Comparison of ENCODE assay signal across 8 cellular contexts in genomic region chr6:44002591-44003344, GRCh38.
DNase-seq lines count a peak whose midpoint lies in the region; ATAC-seq and TF ChIP-seq lines count a peak whose summit lies in the region.

No MANE protein-coding gene starts in this region.

- H3K27ac ChIP-seq in AG04450 (ENCODE audit: low read depth, low read length) = no peak overlapping the region
- H3K27ac ChIP-seq in GM23248 = no peak overlapping the region
- no peak overlapping the region for H3K27ac ChIP-seq in OCI-LY1 (ENCODE audit: low read depth, low read length, poor library complexity, severe bottlenecking)
- peak overlapping the region in 10 of 12 donors; percentile 47 to 97 (median 86) for H3K27ac ChIP-seq in heart left ventricle
- no peak overlapping the region for H3K27ac ChIP-seq in vagina

- no peaks in the 10 kb centered on the region for H3K27me3 ChIP-seq in AG04450 (ENCODE audit: control insufficient read depth, insufficient read depth, low read length)
- H3K27me3 ChIP-seq in GM23248 (replicated peaks; ENCODE audit: insufficient read depth) = no peaks in the 10 kb centered on the region
- H3K27me3 ChIP-seq in OCI-LY1 (ENCODE audit: insufficient read depth, low read length) = peaks cover 4% of the 10 kb centered on the region; the same call in 1 of the 2 replicates
- H3K27me3 ChIP-seq in heart left ventricle = peaks cover 0 to 37% (median 17%) of the 10 kb centered on the region in 9 donors
- H3K27me3 ChIP-seq in vagina = no peaks in the 10 kb centered on the region

- H3K9me2 ChIP-seq in GM23248 (ENCODE audit: insufficient read depth) (no peaks in the 10 kb centered on the region), OCI-LY1 (ENCODE audit: low read depth, low read length) (no peaks in the 10 kb centered on the region)

- TF ChIP-seq POLR2A in heart left ventricle (IDR thresholded peaks at IDR 0.05) (no peak), vagina (IDR thresholded peaks at IDR 0.05) (no peak)

- H3K9ac ChIP-seq in GM23248 (peak overlapping the region; percentile 67), OCI-LY1 (ENCODE audit: low read length) (no peak overlapping the region)

- POLR2A ChIA-PET in AG04450 (lab: Yijun Ruan, JAX) = interaction anchor here (0.8 to 1.7 kb wide), 3 partner anchors 8 to 233 kb away, joined by 3 to 6 read pairs (median 4); partner anchors contain the start of gene VEGFA

- H4K20me1 ChIP-seq in GM23248 (ENCODE audit: insufficient read depth) (no peaks in the 10 kb centered on the region), OCI-LY1 (ENCODE audit: insufficient read depth, low read length) (no peaks in the 10 kb centered on the region)

- H3K36me3 ChIP-seq in GM23248 (ENCODE audit: low read depth) (no peaks in the 10 kb centered on the region), OCI-LY1 (ENCODE audit: insufficient read depth, low read length) (no peaks in the 10 kb centered on the region), heart left ventricle (no peaks in the 10 kb centered on the region), vagina (no peaks in the 10 kb centered on the region)

- DNase-seq in AG04450 (ENCODE audit: low read depth, low spot score) (no peak), GM23248 (peak; percentile 77), heart left ventricle (peak; percentile 46 to 76 (median 59)), renal cortical epithelial cell (ENCODE audit: low read depth) (peak; percentile 66), vagina (ENCODE audit: extremely low spot score in 2 of 2) (no peak), 8988T (no peak)
- peak in 3 of 4 experiments; percentile 21 to 40 (median 21) for DNase-seq in activated naive CD4-positive, alpha-beta T cell (lab: John Stamatoyannopoulos, UW)

- peak; percentile 34 for TF ChIP-seq CTCF in AG04450 (IDR thresholded peaks at IDR 0.05; ENCODE audit: low read depth, low read length)
- no peak for TF ChIP-seq CTCF in OCI-LY1 (IDR thresholded peaks at IDR 0.05; ENCODE audit: low read length)
- TF ChIP-seq CTCF in heart left ventricle (IDR thresholded peaks at IDR 0.05) = peak in 1 of 12 donors; percentile 31
- no peak for TF ChIP-seq CTCF in vagina (IDR thresholded peaks at IDR 0.05)

- H3K4me3 ChIP-seq in AG04450 (ENCODE audit: low read depth, low read length) (peak overlapping the region; percentile 49), GM23248 (peak overlapping the region; percentile 69), OCI-LY1 (ENCODE audit: low read depth, low read length, poor library complexity, severe bottlenecking) (peak overlapping the region; percentile 40), heart left ventricle (peak overlapping the region; percentile 3 to 49 (median 38)), vagina (peak overlapping the region; percentile 35 to 38)

- H3K4me1 ChIP-seq in GM23248 (ENCODE audit: insufficient read depth) = peaks cover 12% of the 10 kb centered on the region; the same call in 1 of the 2 replicates
- H3K4me1 ChIP-seq in OCI-LY1 (ENCODE audit: insufficient read depth, low read length, severe bottlenecking) = peaks cover 36% of the 10 kb centered on the region
- peaks cover 0 to 51% (median 17%) of the 10 kb centered on the region in 12 donors for H3K4me1 ChIP-seq in heart left ventricle
- H3K4me1 ChIP-seq in vagina = peaks cover 14% of the 10 kb centered on the region

- H3K79me2 ChIP-seq in GM23248 (ENCODE audit: insufficient read depth) (no peaks in the 10 kb centered on the region), OCI-LY1 (ENCODE audit: insufficient read depth, low read length) (no peaks in the 10 kb centered on the region)

- H2AFZ ChIP-seq in GM23248 = peak overlapping the region; percentile 81
- no peak overlapping the region for H2AFZ ChIP-seq in OCI-LY1 (ENCODE audit: low read length)

- in situ Hi-C loops in GM23248 (cut with MboI) = no loop called here

- H3K4me2 ChIP-seq in GM23248 (ENCODE audit: unreplicated experiment) (peak overlapping the region; percentile 75), OCI-LY1 (ENCODE audit: low read length) (peak overlapping the region; percentile 45)

- intact Hi-C loops in heart left ventricle (cut with DNase I) (loop anchor here in 7 of 10 donors (2.0 to 5.0 kb wide), 5 partner anchors 48 to 230 kb away; partner anchors contain the start of gene VEGFA (in 3 of the 7)), vagina (cut with DNase I) (no loop called here)

- H3F3A ChIP-seq in GM23248 (ENCODE audit: insufficient read depth) (no peaks in the 10 kb centered on the region), OCI-LY1 (ENCODE audit: insufficient read depth, low read length) (no peaks in the 10 kb centered on the region)

- 10 to 14% methylated on average over 29 to 62 of the region's 76 CpGs for whole genome bisulfite sequencing in GM23248 (ENCODE audit: low coverage in 1 of 2, low lambda C conversion rate in 2 of 2, missing lambda C conversion rate in 2 of 2), 2 experiments
- 4 to 10% (median 6%) methylated on average over 56 to 76 of the region's 76 CpGs for WGBS in heart left ventricle, 4 donors

- ATAC-seq in heart left ventricle = peak in 3 of 4 donors; percentile 9 to 54 (median 50)

- CTCF ChIA-PET in AG04450 (lab: Charles Lee) = interaction anchor here (1.6 kb wide), 1 partner anchor 35 kb away, joined by 3 read pairs; no protein-coding TSS in a partner anchor

- H3K9me3 ChIP-seq in AG04450 (ENCODE audit: control insufficient read depth, insufficient read depth, low read length) (no peaks in the 10 kb centered on the region; the same call in 1 of the 2 replicates), GM23248 (ENCODE audit: low read depth) (no peaks in the 10 kb centered on the region), OCI-LY1 (ENCODE audit: low read length) (no peaks in the 10 kb centered on the region), heart left ventricle (no peaks in the 10 kb centered on the region), vagina (no peaks in the 10 kb centered on the region)

Comparison
In these comparisons a context has a peak if more than half of its experiments do, and no peak if none do; other contexts are left out.
1. DNase-seq: peak in GM23248 (single experiment), activated naive CD4-positive, alpha-beta T cell (3 of 4), heart left ventricle (5 of 5) and renal cortical epithelial cell (single experiment); none in AG04450 (single experiment), vagina (0 of 2) and 8988T (single experiment).
2. H3K27ac ChIP-seq: peak in heart left ventricle (10 of 12); none in AG04450 (single experiment), GM23248 (single experiment), OCI-LY1 (single experiment) and vagina (single experiment).
3. Peak in every context shown above with its lines, with median percentiles within 50 percentile points of each other: H3K4me3 ChIP-seq.